7 cellular contexts compared by ENCODE assay signal in genomic region chr10:33509231-33509871, GRCh38.
DNase-seq lines count a peak whose midpoint lies in the region; ATAC-seq and TF ChIP-seq lines count a peak whose summit lies in the region.

No MANE protein-coding gene starts in this region.

- intact Hi-C loops in psoas muscle (cut with DNase I) = no loop called here

- H3K4me3 ChIP-seq in SJSA1 (no peak overlapping the region), psoas muscle (no peak overlapping the region)

- DNase-seq in GM03348 (ENCODE audit: low spot score) (peak; percentile 72), GM20000 (ENCODE audit: low spot score) (peak; percentile 52), HPDE6-E6E7 (ENCODE audit: extremely low spot score) (peak; percentile 21), SJSA1 (ENCODE audit: low read depth in 1 of 2, low spot score in 2 of 2) (peak; percentile 76 to 90), fibroblast of gingiva (ENCODE audit: low read depth) (peak; percentile 60), psoas muscle (peak; percentile 32 to 60)
- DNase-seq in central memory CD4-positive, alpha-beta T cell = no peak

- H3K9me3 ChIP-seq in SJSA1 (replicated peaks) (no peaks in the 10 kb centered on the region), psoas muscle (no peaks in the 10 kb centered on the region)

- WGBS in psoas muscle, 3 donors = 26 to 28% (median 27%) methylated on average over 7 of the region's 7 CpGs

- ATAC-seq in psoas muscle = peak; percentile 68 to 88 (median 74)

- TF ChIP-seq CTCF in GM20000 (IDR thresholded peaks at IDR 0.05; ENCODE audit: extremely low read depth, missing control alignments) (no peak), psoas muscle (IDR thresholded peaks at IDR 0.05) (no peak)

- no peaks in the 10 kb centered on the region for H3K27me3 ChIP-seq in SJSA1 (replicated peaks)
- H3K27me3 ChIP-seq in psoas muscle (ENCODE audit: insufficient read depth in 3 of 3, low read length in 2 of 3) = no peaks in the 10 kb centered on the region

- H3K4me1 ChIP-seq in SJSA1 (replicated peaks) (peaks cover 25% of the 10 kb centered on the region), psoas muscle (peaks cover 11% of the 10 kb centered on the region)

- peak overlapping the region; percentile 81 for H3K27ac ChIP-seq in SJSA1
- H3K27ac ChIP-seq in psoas muscle = no peak overlapping the region

- H3K36me3 ChIP-seq in SJSA1 = no peaks in the 10 kb centered on the region
- no peaks in the 10 kb centered on the region for H3K36me3 ChIP-seq in psoas muscle (ENCODE audit: insufficient read depth in 1 of 2, low read depth in 1 of 2)
